In the genomic region with DNA sequence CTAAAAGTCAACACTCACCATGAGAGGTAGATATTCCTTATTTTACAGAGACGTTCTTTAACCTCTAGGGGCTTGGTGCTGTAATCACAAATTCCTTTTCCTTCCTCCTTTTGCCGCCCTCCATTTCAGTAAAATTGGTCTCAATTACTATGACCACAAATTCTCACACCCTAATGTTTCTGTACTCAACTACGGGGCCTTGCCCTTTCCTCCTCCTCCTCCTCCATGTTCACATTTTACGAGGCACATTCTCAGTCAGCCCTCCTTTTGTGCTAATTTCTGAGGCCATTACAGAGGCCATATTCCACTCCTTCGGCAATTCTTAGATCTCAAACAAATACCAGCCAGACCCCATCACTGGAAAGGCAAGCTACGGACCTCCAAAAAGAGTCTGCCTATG, we compare ENCODE assay signal across 16 cellular contexts.
A peak's percentile ranks its signal among the peaks of the same experiment; 100 is the strongest.
DNase-seq lines count a peak whose midpoint lies in the region; ATAC-seq and TF ChIP-seq lines count a peak whose summit lies in the region.
"Had no signal": no experiment of that assay in that cellular context is flagged by ENCODE, and none has a peak within 500 bp of the region (broad histone marks: within the 10 kb centered on the region; RNA-seq: fewer than 3 reads in every experiment).

No MANE protein-coding gene starts in this region.

- H3K4me3 Mint-ChIP-seq in activated CD8-positive, alpha-beta memory T cell treated with anti-CD3 and anti-CD28 coated beads, Interleukin-2, amount 10 ng/mL, durations not matched to agents 7 days and 5 days = peak overlapping the region; percentile 87
- no peak overlapping the region for H3K4me3 Mint-ChIP-seq in activated CD8-positive, alpha-beta T cell treated with anti-CD3 and anti-CD28 coated beads, Interleukin-2, amount 10 ng/mL, durations not matched to agents 7 days and 5 days
- peak overlapping the region; percentile 47 for H3K4me3 Mint-ChIP-seq in natural killer cell
- H3K4me3 Mint-ChIP-seq: naive B cell had no signal

- no peaks in the 10 kb centered on the region for H3K27me3 Mint-ChIP-seq in activated CD8-positive, alpha-beta memory T cell treated with anti-CD3 and anti-CD28 coated beads, Interleukin-2, amount 10 ng/mL, durations not matched to agents 7 days and 5 days
- H3K27me3 Mint-ChIP-seq in activated CD8-positive, alpha-beta T cell treated with anti-CD3 and anti-CD28 coated beads, Interleukin-2, amount 10 ng/mL, durations not matched to agents 7 days and 5 days (ENCODE audit: low read depth) = no peaks in the 10 kb centered on the region
- H3K27me3 Mint-ChIP-seq in natural killer cell (ENCODE audit: low read depth in 2 of 2) = no peaks in the 10 kb centered on the region
- H3K27me3 Mint-ChIP-seq: naive B cell had no signal

- H3K4me3 ChIP-seq in HL-60 (replicated peaks; ENCODE audit: insufficient read depth, low read length) (no peak overlapping the region), SJCRH30 (no peak overlapping the region)
- H3K4me3 ChIP-seq: colonic mucosa, lower lobe of right lung had no signal

- H3K27me3 ChIP-seq in HL-60 (ENCODE audit: insufficient read depth, poor library complexity, severe bottlenecking) (no peaks in the 10 kb centered on the region), SJCRH30 (no peaks in the 10 kb centered on the region)
- H3K27me3 ChIP-seq: colonic mucosa had no signal

- POLR2A ChIA-PET in activated CD8-positive, alpha-beta T cell treated with anti-CD3 and anti-CD28 coated beads, Interleukin-2, amount 10 ng/mL, durations not matched to agents 7 days and 5 days (lab: Charles Lee) = interaction anchor here (0.6 to 1.7 kb wide), 3 partner anchors 24 to 112 kb away, joined by 3 to 5 read pairs (median 3); no protein-coding TSS in a partner anchor

- TF ChIP-seq CTCF in HL-60 (IDR thresholded peaks at IDR 0.05; ENCODE audit: insufficient read depth, low read length) (no peak), natural killer cell (IDR thresholded peaks at IDR 0.05) (no peak)

- ATAC-seq in activated CD8-positive, alpha-beta memory T cell treated with anti-CD3 and anti-CD28 coated beads, Interleukin-2, amount 10 ng/mL, durations not matched to agents 7 days and 5 days = no peak
- no peak for ATAC-seq in activated CD8-positive, alpha-beta T cell treated with anti-CD3 and anti-CD28 coated beads, Interleukin-2, amount 10 ng/mL, durations not matched to agents 7 days and 5 days
- ATAC-seq in natural killer cell = no peak
- ATAC-seq: lower lobe of right lung had no signal

- peak overlapping the region; percentile 99 for H3K27ac Mint-ChIP-seq in activated CD8-positive, alpha-beta memory T cell treated with anti-CD3 and anti-CD28 coated beads, Interleukin-2, amount 10 ng/mL, durations not matched to agents 7 days and 5 days
- peak overlapping the region; percentile 26 for H3K27ac Mint-ChIP-seq in activated CD8-positive, alpha-beta T cell treated with anti-CD3 and anti-CD28 coated beads, Interleukin-2, amount 10 ng/mL, durations not matched to agents 7 days and 5 days
- peak overlapping the region; percentile 86 to 95 for H3K27ac Mint-ChIP-seq in natural killer cell
- H3K27ac Mint-ChIP-seq: naive B cell had no signal

- H3K4me1 ChIP-seq in SJCRH30 = peaks cover 7% of the 10 kb centered on the region
- H3K4me1 ChIP-seq: colonic mucosa had no signal

- no peak for DNase-seq in activated CD8-positive, alpha-beta memory T cell treated with anti-CD3 and anti-CD28 coated beads, Interleukin-2, amount 10 ng/mL, durations not matched to agents 7 days and 5 days
- DNase-seq in activated CD8-positive, alpha-beta memory T cell treated with anti-CD3 and anti-CD28 coated beads, Interleukin-2, amount 50 U/mL, for 48 hours = no peak
- DNase-seq in HL-60 (ENCODE audit: low read depth in 1 of 2, low spot score in 1 of 2) (peak in 1 of 2 experiments; percentile 29), natural killer cell (no peak), nucleus accumbens (lab: John Stamatoyannopoulos, UW) (no peak), NCI-H1694 treated with DMSO at 0.1 percent for 48 hours (lab: John Stamatoyannopoulos, UW) (no peak), SJCRH30 (no peak)
- DNase-seq in activated CD8-positive, alpha-beta T cell treated with anti-CD3 and anti-CD28 coated beads, Interleukin-2, amount 10 ng/mL, durations not matched to agents 7 days and 5 days = no peak
- DNase-seq: ACHN; activated CD4-positive, CD25-positive, alpha-beta regulatory T cell treated with anti-CD3 and anti-CD28 coated beads, Interleukin-2, amount 50 U/mL, for 72 hours; colonic mucosa; lower lobe of right lung; naive B cell; NCI-H1092; NCI-H774; stimulated activated CD4-positive, alpha-beta T cell treated with anti-CD3 and anti-CD28 coated beads, Interleukin-12 subunit alpha, Interleukin-12 subunit beta, amount 100 ng/mL, for 4 hours had no signal

- no peaks in the 10 kb centered on the region for H3K36me3 ChIP-seq in SJCRH30
- H3K36me3 ChIP-seq: colonic mucosa, lower lobe of right lung had no signal

- H3K9me3 ChIP-seq in SJCRH30 (replicated peaks) = no peaks in the 10 kb centered on the region
- H3K9me3 ChIP-seq: colonic mucosa, lower lobe of right lung had no signal

- peaks cover 29% of the 10 kb centered on the region for H3K36me3 Mint-ChIP-seq in activated CD8-positive, alpha-beta memory T cell treated with anti-CD3 and anti-CD28 coated beads, Interleukin-2, amount 10 ng/mL, durations not matched to agents 7 days and 5 days
- peaks cover 49% of the 10 kb centered on the region for H3K36me3 Mint-ChIP-seq in activated CD8-positive, alpha-beta T cell treated with anti-CD3 and anti-CD28 coated beads, Interleukin-2, amount 10 ng/mL, durations not matched to agents 7 days and 5 days (ENCODE audit: low read depth)
- H3K36me3 Mint-ChIP-seq in natural killer cell = no peaks in the 10 kb centered on the region
- H3K36me3 Mint-ChIP-seq: naive B cell had no signal

- peak overlapping the region; percentile 9 for H3K27ac ChIP-seq in HL-60 (replicated peaks)
- no peak overlapping the region for H3K27ac ChIP-seq in SJCRH30
- H3K27ac ChIP-seq: colonic mucosa, lower lobe of right lung had no signal

- peaks cover 58% of the 10 kb centered on the region for H3K4me1 Mint-ChIP-seq in activated CD8-positive, alpha-beta memory T cell treated with anti-CD3 and anti-CD28 coated beads, Interleukin-2, amount 10 ng/mL, durations not matched to agents 7 days and 5 days
- peaks cover 71% of the 10 kb centered on the region for H3K4me1 Mint-ChIP-seq in activated CD8-positive, alpha-beta T cell treated with anti-CD3 and anti-CD28 coated beads, Interleukin-2, amount 10 ng/mL, durations not matched to agents 7 days and 5 days (ENCODE audit: low read depth)
- H3K4me1 Mint-ChIP-seq in natural killer cell = peaks cover 59 to 65% of the 10 kb centered on the region in 2 donors

- CTCF ChIA-PET in activated CD8-positive, alpha-beta memory T cell treated with anti-CD3 and anti-CD28 coated beads, Interleukin-2, amount 10 ng/mL, durations not matched to agents 7 days and 5 days (lab: Charles Lee) = interaction anchor here (1.1 to 3.4 kb wide), 5 partner anchors 12 to 103 kb away, joined by 3 to 10 read pairs (median 3); no protein-coding TSS in a partner anchor
- CTCF ChIA-PET in activated CD8-positive, alpha-beta T cell treated with anti-CD3 and anti-CD28 coated beads, Interleukin-2, amount 10 ng/mL, durations not matched to agents 7 days and 5 days (lab: Charles Lee) = interaction anchor here (1.0 to 1.5 kb wide), 5 partner anchors 45 to 55 kb away, joined by 3 to 4 read pairs (median 3); no protein-coding TSS in a partner anchor

- intact Hi-C loops in natural killer cell (cut with micrococcal nuclease) = loop anchor here (5.0 kb wide), 2 partner anchors 42 to 48 kb away; no protein-coding TSS in a partner anchor

- H3K9me3 Mint-ChIP-seq in activated CD8-positive, alpha-beta memory T cell treated with anti-CD3 and anti-CD28 coated beads, Interleukin-2, amount 10 ng/mL, durations not matched to agents 7 days and 5 days (ENCODE audit: low read depth) = no peaks in the 10 kb centered on the region
- no peaks in the 10 kb centered on the region for H3K9me3 Mint-ChIP-seq in activated CD8-positive, alpha-beta T cell treated with anti-CD3 and anti-CD28 coated beads, Interleukin-2, amount 10 ng/mL, durations not matched to agents 7 days and 5 days (ENCODE audit: insufficient read depth)
- no peaks in the 10 kb centered on the region for H3K9me3 Mint-ChIP-seq in natural killer cell
- H3K9me3 Mint-ChIP-seq: naive B cell had no signal

Comparison
In these comparisons a context has a peak if more than half of its experiments do, and no peak if none do; other contexts are left out.
1. H3K27ac Mint-ChIP-seq: peak in every context shown above with its lines; median percentile 99 in activated CD8-positive, alpha-beta memory T cell treated with anti-CD3 and anti-CD28 coated beads, Interleukin-2, amount 10 ng/mL, durations not matched to agents 7 days and 5 days; 90 in natural killer cell; 26 in activated CD8-positive, alpha-beta T cell treated with anti-CD3 and anti-CD28 coated beads, Interleukin-2, amount 10 ng/mL, durations not matched to agents 7 days and 5 days.